ENCODE assay signal across 8 cellular contexts in genomic region chr12:107319536-107320030, GRCh38.
DNase-seq lines count a peak whose midpoint lies in the region; ATAC-seq and TF ChIP-seq lines count a peak whose summit lies in the region.

No MANE protein-coding gene starts in this region.

- no TSS peak for BruUV-seq in Calu3 (replicated peaks; lab: Mats Ljungman, UMichigan)
- no TSS peak for BruUV-seq in PC-3 (replicated peaks; lab: Mats Ljungman, UMichigan)

- no peaks in the 10 kb centered on the region for H3F3A ChIP-seq in PC-3 (ENCODE audit: low read length, unreplicated experiment)

- POLR2A ChIA-PET in PC-3 (lab: Charles Lee; ENCODE audit: unreplicated experiment), result no interaction called here

- H4K20me1 ChIP-seq in PC-3 (ENCODE audit: low read length), result no peaks in the 10 kb centered on the region

- H3K18ac ChIP-seq in neuronal stem cell (ENCODE audit: low read length), result peak overlapping the region; percentile 94

- no peak for DNase-seq in Calu3
- no peak for DNase-seq in PC-3
- DNase-seq in neuronal stem cell (ENCODE audit: low spot score), result no peak
- DNase-seq in COLO668 (lab: John Stamatoyannopoulos, UW; ENCODE audit: unreplicated experiment), result no peak
- DNase-seq in NCI-H2107 (lab: John Stamatoyannopoulos, UW), result no peak
- no peak for DNase-seq in COLO829 (ENCODE audit: low spot score)

- TF ChIP-seq CTCF in Calu3 (IDR thresholded peaks at IDR 0.05; ENCODE audit: unreplicated experiment), result no peak
- TF ChIP-seq CTCF in PC-3 (conservative IDR thresholded peaks at IDR 0.05; ENCODE audit: low read depth, low read length), result no peak

- 0% methylated on average over 60 of the region's 60 CpGs for WGBS in ectodermal cell, 2 experiments
- no CpG with 5 or more reads among the region's 60 CpGs for WGBS in neuronal stem cell (ENCODE audit: extremely low coverage in 2 of 2, insufficient read length in 2 of 2, insufficient replicate concordance in 1 of 2), 2 donors

- no peak for ATAC-seq in PC-3
- no peak for ATAC-seq in GM19351 (IDR thresholded peaks at IDR 0.05; ENCODE audit: unreplicated experiment)

- peaks cover 9% of the 10 kb centered on the region for H3K4me1 ChIP-seq in PC-3 (ENCODE audit: insufficient read depth, low read length)
- H3K4me1 ChIP-seq in ectodermal cell (ENCODE audit: control insufficient read depth, insufficient read depth, low read length), result peaks cover 10% of the 10 kb centered on the region
- H3K4me1 ChIP-seq in neuronal stem cell (ENCODE audit: control insufficient read depth in 2 of 2, insufficient read depth in 1 of 2, low read depth in 1 of 2, low read length in 2 of 2), result peaks cover 4 to 7% of the 10 kb centered on the region in 2 donors

- peaks cover 56% of the 10 kb centered on the region for H3K79me2 ChIP-seq in PC-3 (ENCODE audit: low read length)

- peak overlapping the region; percentile 92 for H3K23ac ChIP-seq in neuronal stem cell (ENCODE audit: low read depth, low read length, poor library complexity)

- H3K27me3 Mint-ChIP-seq in Calu3 (ENCODE audit: unreplicated experiment), result peaks cover 71% of the 10 kb centered on the region

- peak overlapping the region; percentile 83 for H2AFZ ChIP-seq in PC-3 (ENCODE audit: low read length)
- peak overlapping the region; percentile 92 for H2AFZ ChIP-seq in neuronal stem cell (ENCODE audit: low read length)

- peaks cover 19% of the 10 kb centered on the region for H3K36me3 Mint-ChIP-seq in Calu3 (ENCODE audit: insufficient read depth, unreplicated experiment)

- no peak overlapping the region for H2BK12ac ChIP-seq in neuronal stem cell (ENCODE audit: low read length)

- H3K4ac ChIP-seq in neuronal stem cell (ENCODE audit: low read length), result no peak overlapping the region

- no peak overlapping the region for H2BK120ac ChIP-seq in neuronal stem cell (ENCODE audit: low read depth, low read length)

- H3K4me2 ChIP-seq in PC-3 (ENCODE audit: low read length) (peak overlapping the region; percentile 92), neuronal stem cell (ENCODE audit: insufficient read depth, low read length, poor library complexity, severe bottlenecking) (peak overlapping the region; percentile 99)

- H3K9me2 ChIP-seq in PC-3 (replicated peaks; ENCODE audit: low read length), result no peaks in the 10 kb centered on the region

- peaks cover 23% of the 10 kb centered on the region for H3K4me1 Mint-ChIP-seq in Calu3 (ENCODE audit: low read depth, unreplicated experiment)

- peak overlapping the region; percentile 78 for H2AK5ac ChIP-seq in neuronal stem cell (ENCODE audit: low read depth, low read length)

- H2BK5ac ChIP-seq in neuronal stem cell (ENCODE audit: low read length), result no peak overlapping the region

- 0 out of 2 replicates have a peak overlapping the region, but pooled peaks have one; percentile 4 for H3K27ac ChIP-seq in PC-3 (ENCODE audit: low read length)
- H3K27ac ChIP-seq in ectodermal cell (ENCODE audit: insufficient read depth, low read depth, low read length, poor library complexity, severe bottlenecking), result no peak overlapping the region
- H3K27ac ChIP-seq in neuronal stem cell (replicated peaks; ENCODE audit: low read length), result no peak overlapping the region

- H3K9me3 ChIP-seq in PC-3 (ENCODE audit: low read length) (no peaks in the 10 kb centered on the region), ectodermal cell (ENCODE audit: control insufficient read depth, low read length) (no peaks in the 10 kb centered on the region), neuronal stem cell (replicated peaks in 1 of 2; ENCODE audit: control insufficient read depth in 2 of 2, insufficient read depth in 1 of 2, low read depth in 1 of 2, low read length in 2 of 2) (peaks cover 0 to 2% of the 10 kb centered on the region in 2 donors)

- peak overlapping the region; percentile 51 for H2BK15ac ChIP-seq in neuronal stem cell (ENCODE audit: low read length)

- peak overlapping the region; percentile 98 for H3K14ac ChIP-seq in neuronal stem cell (ENCODE audit: low read length)

- H3K79me1 ChIP-seq in neuronal stem cell (ENCODE audit: low read depth, low read length), result peaks cover 12% of the 10 kb centered on the region

- H3K27ac Mint-ChIP-seq in Calu3 (ENCODE audit: unreplicated experiment), result no peak overlapping the region

- H3K9me3 Mint-ChIP-seq in Calu3 (ENCODE audit: low read depth, unreplicated experiment), result no peaks in the 10 kb centered on the region

- H3K27me3 ChIP-seq in PC-3 (ENCODE audit: low read length), result peaks cover 6% of the 10 kb centered on the region; the same call in 1 of the 2 replicates
- H3K27me3 ChIP-seq in ectodermal cell (ENCODE audit: control insufficient read depth, insufficient read depth, low read length, poor library complexity, severe bottlenecking), result peaks cover 74% of the 10 kb centered on the region
- peaks cover 4 to 35% (median 25%) of the 10 kb centered on the region in 3 experiments for H3K27me3 ChIP-seq in neuronal stem cell (ENCODE audit: control insufficient read depth in 3 of 3, insufficient read depth in 3 of 3, low read depth in 1 of 3, low read length in 3 of 3)

- CTCF ChIA-PET in Calu3 (lab: Charles Lee) (interaction anchor here (0.6 to 1.3 kb wide), 3 partner anchors 10 to 1196 kb away, joined by 3 to 4 read pairs (median 3); no protein-coding TSS in a partner anchor), PC-3 (lab: Charles Lee) (no interaction called here)

- intact Hi-C loops in Calu3 (cut with micrococcal nuclease; ENCODE audit: unreplicated experiment), result no loop called here
- intact Hi-C loops in PC-3 (cut with micrococcal nuclease), result no loop called here

- peak overlapping the region; percentile 60 for H3K9ac ChIP-seq in PC-3 (ENCODE audit: low read length)
- peak overlapping the region; percentile 94 for H3K9ac ChIP-seq in neuronal stem cell (ENCODE audit: low read depth, low read length, poor library complexity)

- no peaks in the 10 kb centered on the region for H3K36me3 ChIP-seq in PC-3 (ENCODE audit: low read depth, low read length)
- H3K36me3 ChIP-seq in ectodermal cell (ENCODE audit: control insufficient read depth, insufficient read depth, low read length), result no peaks in the 10 kb centered on the region
- H3K36me3 ChIP-seq in neuronal stem cell (replicated peaks in 1 of 2; ENCODE audit: control insufficient read depth in 2 of 2, insufficient read depth in 2 of 2, low read length in 2 of 2), result no peaks in the 10 kb centered on the region

- no peak overlapping the region for H4K8ac ChIP-seq in neuronal stem cell (ENCODE audit: low read depth, low read length)

- H3K4me3 Mint-ChIP-seq in Calu3 (ENCODE audit: low read depth, unreplicated experiment), result peak overlapping the region; percentile 91

- H3K4me3 ChIP-seq in PC-3 (ENCODE audit: low read length) (peak overlapping the region; percentile 81), ectodermal cell (ENCODE audit: insufficient read depth, low read depth, low read length) (peak overlapping the region; percentile 73), neuronal stem cell (ENCODE audit: low read length in 2 of 2) (peak overlapping the region; percentile 59 to 84)

- no peak overlapping the region for H4K91ac ChIP-seq in neuronal stem cell (ENCODE audit: low read depth, low read length, poor library complexity)
